8 cellular contexts compared by ENCODE assay signal in genomic region chr11:72091292-72091691, GRCh38. TPM values are rescaled to one million over a fixed set of nuclear protein-coding genes. Genes with fewer than 3 reads are reported as not detected.
DNase-seq lines count a peak whose midpoint lies in the region; ATAC-seq and TF ChIP-seq lines count a peak whose summit lies in the region.

No MANE protein-coding gene starts in this region.

- H3K36me3 Mint-ChIP-seq in Caco-2 (ENCODE audit: insufficient read depth, unreplicated experiment) (peaks cover 9% of the 10 kb centered on the region), natural killer cell (no peaks in the 10 kb centered on the region)

- H3K27me3 Mint-ChIP-seq in Caco-2 (ENCODE audit: insufficient read depth, unreplicated experiment) (no peaks in the 10 kb centered on the region), natural killer cell (ENCODE audit: low read depth in 2 of 2) (no peaks in the 10 kb centered on the region)

- peak; percentile 97 to 99 for TF ChIP-seq CTCF in Caco-2 (IDR thresholded peaks at IDR 0.05; ENCODE audit: insufficient read depth in 1 of 2, low read depth in 1 of 2, low read length in 1 of 2, severe bottlenecking in 1 of 2, unreplicated experiment in 1 of 2)
- peak; percentile 96 for TF ChIP-seq CTCF in OCI-LY3 (IDR thresholded peaks at IDR 0.05; ENCODE audit: low read depth, low read length)
- peak; percentile 84 for TF ChIP-seq CTCF in natural killer cell (IDR thresholded peaks at IDR 0.05)

- H3K4me3 ChIP-seq in Caco-2 (ENCODE audit: low read depth, low read length) = no peak overlapping the region
- H3K4me3 ChIP-seq in OCI-LY3 (ENCODE audit: low read length) = no peak overlapping the region

- CTCF ChIA-PET in Caco-2 (lab: Charles Lee) = interaction anchor here (0.6 to 7.4 kb wide), 32 partner anchors 9 to 343 kb away, joined by 3 to 158 read pairs (median 4); partner anchors contain the start of genes ANAPC15, CLPB and RNF121

- intact Hi-C loops in Caco-2 (cut with micrococcal nuclease; ENCODE audit: unreplicated experiment) = loop anchor here (1.0 to 5.0 kb wide), 4 partner anchors 11 to 321 kb away; partner anchors contain the start of genes LRRC51 and NUMA1
- intact Hi-C loops in natural killer cell (cut with micrococcal nuclease) = loop anchor here (1.0 to 5.0 kb wide), 3 partner anchors 11 to 114 kb away; partner anchors contain the start of genes LRRC51 and NUMA1

- H3K36me3 ChIP-seq in Caco-2 (ENCODE audit: control insufficient read depth, insufficient read depth, low read length) (peaks cover 1% of the 10 kb centered on the region; the same call in 1 of the 2 replicates), OCI-LY3 (replicated peaks; ENCODE audit: low read depth, low read length) (peaks cover 34% of the 10 kb centered on the region)

- POLR2A ChIA-PET in Caco-2 (lab: Charles Lee) = interaction anchor here (1.0 to 1.9 kb wide), 2 partner anchors 21 to 66 kb away, joined by 7 to 13 read pairs; partner anchors contain the start of gene ANAPC15

- peaks cover 14% of the 10 kb centered on the region for H3K4me1 Mint-ChIP-seq in Caco-2 (ENCODE audit: low read depth, unreplicated experiment)
- H3K4me1 Mint-ChIP-seq in natural killer cell = peaks cover 0 to 15% of the 10 kb centered on the region in 2 donors

- H3K9me3 ChIP-seq in Caco-2 (no peaks in the 10 kb centered on the region), OCI-LY3 (ENCODE audit: insufficient read depth, low read length) (no peaks in the 10 kb centered on the region)

- no peaks in the 10 kb centered on the region for H3K27me3 ChIP-seq in Caco-2 (replicated peaks; ENCODE audit: control insufficient read depth, insufficient read depth, low read length)
- no peaks in the 10 kb centered on the region for H3K27me3 ChIP-seq in OCI-LY3 (ENCODE audit: low read depth, low read length)

- no peak overlapping the region for H2AFZ ChIP-seq in OCI-LY3 (ENCODE audit: low read depth, low read length)

- no peaks in the 10 kb centered on the region for H3K9me3 Mint-ChIP-seq in Caco-2 (ENCODE audit: unreplicated experiment)
- no peaks in the 10 kb centered on the region for H3K9me3 Mint-ChIP-seq in natural killer cell

- BruUV-seq in Caco-2 (replicated peaks; lab: Mats Ljungman, UMichigan) = no TSS peak

- no peaks in the 10 kb centered on the region for H3K79me2 ChIP-seq in OCI-LY3 (ENCODE audit: low read length)

- no peak overlapping the region for H3K4me3 Mint-ChIP-seq in Caco-2 (ENCODE audit: unreplicated experiment)
- no peak overlapping the region for H3K4me3 Mint-ChIP-seq in natural killer cell

- ATAC-seq in HG02885 (IDR thresholded peaks at IDR 0.05; ENCODE audit: poor library complexity, unreplicated experiment) = peak; percentile 59
- peak; percentile 82 for ATAC-seq in esophagus mucosa
- peak; percentile 92 to 100 (median 97) for ATAC-seq in natural killer cell
- no peak for ATAC-seq in HG02973 (IDR thresholded peaks at IDR 0.05; ENCODE audit: unreplicated experiment)

- no peaks in the 10 kb centered on the region for H4K20me1 ChIP-seq in OCI-LY3 (ENCODE audit: insufficient read depth, low read length)

- no peak overlapping the region for H3K9ac ChIP-seq in OCI-LY3 (ENCODE audit: low read length)

- H3K27ac ChIP-seq in OCI-LY3 (ENCODE audit: low read length) (0 out of 2 replicates have a peak overlapping the region, but pooled peaks have one; percentile 7), substantia nigra (ENCODE audit: low read depth, low read length, poor library complexity, severe bottlenecking) (peak overlapping the region; percentile 22)

- H3K27ac Mint-ChIP-seq in Caco-2 (ENCODE audit: unreplicated experiment) (no peak overlapping the region), natural killer cell (peak overlapping the region in 1 of 2 donors; percentile 42)

- no peak overlapping the region for H3K4me2 ChIP-seq in OCI-LY3 (ENCODE audit: low read length)

- peaks cover 6% of the 10 kb centered on the region for H3K4me1 ChIP-seq in Caco-2
- peaks cover 4% of the 10 kb centered on the region; the same call in 1 of the 2 replicates for H3K4me1 ChIP-seq in OCI-LY3 (ENCODE audit: low read length)

- DNase-seq in Caco-2 = peak; percentile 88 to 91
- DNase-seq in activated T-cell treated with anti-CD3 and anti-CD28 coated beads, Interleukin-2, amount 50 U/mL, for 1 hour = peak; percentile 76
- DNase-seq in natural killer cell = peak; percentile 56
- peak in 45 of 49 donors; percentile 11 to 80 (median 58) for DNase-seq in substantia nigra (lab: John Stamatoyannopoulos, UW)

RNA-seq across cellular contexts. Expression of gene LRRC51, which starts 10.6 kb away (rescaled TPM):
- total RNA-seq in Caco-2 (2022) = 13.7 and 13.8 TPM in 2 replicates
- 5.5 TPM for total RNA-seq in esophagus mucosa
- 1 to 10 TPM; 2.0 to 3.1 (median 2.5) TPM for total RNA-seq in natural killer cell

RNA-seq across cellular contexts. Expression of gene NUMA1, which starts 10.9 kb away (rescaled TPM):
- total RNA-seq in Caco-2 (2022) (182 and 190 TPM in 2 replicates), esophagus mucosa (117 TPM), natural killer cell (100 to 1,000 TPM; 261 to 290 (median 262) TPM)

RNA-seq across cellular contexts. Expression of gene LAMTOR1, which starts 11.8 kb away (rescaled TPM):
- 158 and 170 TPM in 2 replicates for total RNA-seq in Caco-2 (2022)
- total RNA-seq in esophagus mucosa = 81.0 TPM
- 10 to 100 TPM; 55.5 to 62.9 (median 56.2) TPM for total RNA-seq in natural killer cell

RNA-seq across cellular contexts. Expression of gene TOMT, which starts 14.4 kb away (rescaled TPM):
- total RNA-seq in Caco-2 (2022) (not detected in 2 replicates), esophagus mucosa (not detected), natural killer cell (not detected)

RNA-seq across cellular contexts. Expression of gene ANAPC15, which starts 21.2 kb away (rescaled TPM):
- total RNA-seq in Caco-2 (2022) = 98.6 and 105 TPM in 2 replicates
- 46.0 TPM for total RNA-seq in esophagus mucosa
- total RNA-seq in natural killer cell = 10 to 100 TPM; 22.0 to 38.3 (median 29.7) TPM
